ENCODE assay signal across 8 cellular contexts in genomic region chr5:170638454-170639220, GRCh38.
A peak's percentile ranks its signal among the peaks of the same experiment; 100 is the strongest.
DNase-seq lines count a peak whose midpoint lies in the region; ATAC-seq, FAIRE-seq and TF ChIP-seq lines count a peak whose summit lies in the region.

No MANE protein-coding gene starts in this region.

- no peaks in the 10 kb centered on the region for H3K9me2 ChIP-seq in OCI-LY1 (ENCODE audit: low read depth, low read length)

- no peak for TF ChIP-seq POLR2A in GM12892 (IDR thresholded peaks at IDR 0.05; ENCODE audit: low read depth, low read length)
- TF ChIP-seq POLR2A in tibial nerve (IDR thresholded peaks at IDR 0.05), result no peak

- no peak overlapping the region for H3K14ac ChIP-seq in neuronal stem cell (ENCODE audit: low read length)

- in situ Hi-C loops in ACHN (cut with HindIII; ENCODE audit: low pct_ligation_motif_present, low pct_unique_long_range_greater_than_20kb, low sequenced_read_pairs), result no loop called here

- H3K27ac Mint-ChIP-seq in activated T-cell treated with anti-CD3 and anti-CD28 coated beads, Interleukin-2, amount 50 U/mL, for 24 hours, result no peak overlapping the region

- H3K27me3 ChIP-seq in OCI-LY1 (ENCODE audit: insufficient read depth, low read length), result peaks cover 8% of the 10 kb centered on the region; the same call in 1 of the 2 replicates
- H3K27me3 ChIP-seq in neuronal stem cell (ENCODE audit: control insufficient read depth in 3 of 3, insufficient read depth in 3 of 3, low read depth in 1 of 3, low read length in 3 of 3), result no peaks in the 10 kb centered on the region
- H3K27me3 ChIP-seq in tibial nerve, result no peaks in the 10 kb centered on the region

- peaks cover 9% of the 10 kb centered on the region for H3K4me1 Mint-ChIP-seq in activated T-cell treated with anti-CD3 and anti-CD28 coated beads, Interleukin-2, amount 50 U/mL, for 24 hours (ENCODE audit: low read depth)

- no peaks in the 10 kb centered on the region for H3K79me2 ChIP-seq in OCI-LY1 (ENCODE audit: insufficient read depth, low read length)

- no peak overlapping the region for H2BK120ac ChIP-seq in neuronal stem cell (ENCODE audit: low read depth, low read length)

- H3F3A ChIP-seq in OCI-LY1 (ENCODE audit: insufficient read depth, low read length), result no peaks in the 10 kb centered on the region

- H2AFZ ChIP-seq in OCI-LY1 (ENCODE audit: low read length) (no peak overlapping the region), neuronal stem cell (ENCODE audit: low read length) (no peak overlapping the region)

- no peak overlapping the region for H4K91ac ChIP-seq in neuronal stem cell (ENCODE audit: low read depth, low read length, poor library complexity)

- no peak overlapping the region for H4K8ac ChIP-seq in neuronal stem cell (ENCODE audit: low read depth, low read length)

- H3K18ac ChIP-seq in neuronal stem cell (ENCODE audit: low read length), result no peak overlapping the region

- H2BK12ac ChIP-seq in neuronal stem cell (ENCODE audit: low read length), result no peak overlapping the region

- peak; percentile 51 for FAIRE-seq in GM12892 (lab: Jason Lieb, UNC)

- ATAC-seq in HG03175 (IDR thresholded peaks at IDR 0.05; ENCODE audit: unreplicated experiment), result peak; percentile 67

- no peaks in the 10 kb centered on the region for H3K4me1 ChIP-seq in OCI-LY1 (ENCODE audit: insufficient read depth, low read length, severe bottlenecking)
- H3K4me1 ChIP-seq in neuronal stem cell (ENCODE audit: control insufficient read depth in 2 of 2, insufficient read depth in 1 of 2, low read depth in 1 of 2, low read length in 2 of 2), result peaks cover 5 to 7% of the 10 kb centered on the region in 2 donors
- H3K4me1 ChIP-seq in tibial nerve, result peaks cover 0 to 19% (median 12%) of the 10 kb centered on the region in 4 donors

- H3K4me3 ChIP-seq in OCI-LY1 (ENCODE audit: low read depth, low read length, poor library complexity, severe bottlenecking) (no peak overlapping the region), fibroblast of pulmonary artery (replicated peaks; ENCODE audit: low read depth, low read length) (no peak overlapping the region), neuronal stem cell (ENCODE audit: low read length in 2 of 2) (no peak overlapping the region), tibial nerve (no peak overlapping the region)

- H3K4me2 ChIP-seq in OCI-LY1 (ENCODE audit: low read length), result no peak overlapping the region
- no peak overlapping the region for H3K4me2 ChIP-seq in neuronal stem cell (ENCODE audit: insufficient read depth, low read length, poor library complexity, severe bottlenecking)

- H3K9me3 Mint-ChIP-seq in activated T-cell treated with anti-CD3 and anti-CD28 coated beads, Interleukin-2, amount 50 U/mL, for 24 hours, result no peaks in the 10 kb centered on the region

- H3K27ac ChIP-seq in OCI-LY1 (ENCODE audit: low read depth, low read length, poor library complexity, severe bottlenecking) (no peak overlapping the region), neuronal stem cell (replicated peaks; ENCODE audit: low read length) (no peak overlapping the region), tibial nerve (no peak overlapping the region)

- no CpG with 5 or more reads among the region's 15 CpGs for WGBS in neuronal stem cell (ENCODE audit: extremely low coverage in 2 of 2, insufficient read length in 2 of 2, insufficient replicate concordance in 1 of 2), 2 donors
- WGBS in tibial nerve, 2 donors, result 37 to 40% methylated on average over 15 of the region's 15 CpGs

- H3K9me3 ChIP-seq in OCI-LY1 (ENCODE audit: low read length) (no peaks in the 10 kb centered on the region), neuronal stem cell (replicated peaks in 1 of 2; ENCODE audit: control insufficient read depth in 2 of 2, insufficient read depth in 1 of 2, low read depth in 1 of 2, low read length in 2 of 2) (no peaks in the 10 kb centered on the region), tibial nerve (no peaks in the 10 kb centered on the region)

- H2BK15ac ChIP-seq in neuronal stem cell (ENCODE audit: low read length), result no peak overlapping the region

- no peaks in the 10 kb centered on the region for H3K36me3 ChIP-seq in OCI-LY1 (ENCODE audit: insufficient read depth, low read length)
- H3K36me3 ChIP-seq in neuronal stem cell (replicated peaks in 1 of 2; ENCODE audit: control insufficient read depth in 2 of 2, insufficient read depth in 2 of 2, low read length in 2 of 2), result no peaks in the 10 kb centered on the region
- H3K36me3 ChIP-seq in tibial nerve, result no peaks in the 10 kb centered on the region

- no peak overlapping the region for H3K23ac ChIP-seq in neuronal stem cell (ENCODE audit: low read depth, low read length, poor library complexity)

- H3K79me1 ChIP-seq in neuronal stem cell (ENCODE audit: low read depth, low read length), result no peaks in the 10 kb centered on the region

- no peak overlapping the region for H2BK5ac ChIP-seq in neuronal stem cell (ENCODE audit: low read length)

- no peak overlapping the region for H3K4me3 Mint-ChIP-seq in activated T-cell treated with anti-CD3 and anti-CD28 coated beads, Interleukin-2, amount 50 U/mL, for 24 hours

- TF ChIP-seq EP300 in tibial nerve (IDR thresholded peaks at IDR 0.05), result no peak

- H3K9ac ChIP-seq in OCI-LY1 (ENCODE audit: low read length), result no peak overlapping the region
- H3K9ac ChIP-seq in neuronal stem cell (ENCODE audit: low read depth, low read length, poor library complexity), result peak overlapping the region; percentile 54

- TF ChIP-seq CTCF in OCI-LY1 (IDR thresholded peaks at IDR 0.05; ENCODE audit: low read length) (peak; percentile 74), fibroblast of pulmonary artery (IDR thresholded peaks at IDR 0.05; ENCODE audit: low read length, missing control alignments) (peak; percentile 83), tibial nerve (IDR thresholded peaks at IDR 0.05) (peak; percentile 77 to 92 (median 84))

- no peaks in the 10 kb centered on the region for H4K20me1 ChIP-seq in OCI-LY1 (ENCODE audit: insufficient read depth, low read length)

- H2AK5ac ChIP-seq in neuronal stem cell (ENCODE audit: low read depth, low read length), result no peak overlapping the region

- no peak overlapping the region for H3K4ac ChIP-seq in neuronal stem cell (ENCODE audit: low read length)

- H3K27me3 Mint-ChIP-seq in activated T-cell treated with anti-CD3 and anti-CD28 coated beads, Interleukin-2, amount 50 U/mL, for 24 hours, result peaks cover 41% of the 10 kb centered on the region

- DNase-seq in ACHN (peak; percentile 58), GM12892 (ENCODE audit: insufficient read length) (peak; percentile 65), fibroblast of pulmonary artery (ENCODE audit: low read depth) (peak; percentile 54), neuronal stem cell (ENCODE audit: low spot score) (peak; percentile 74), tibial nerve (ENCODE audit: low spot score in 2 of 2) (peak; percentile 44 to 71)
- DNase-seq in activated T-cell treated with anti-CD3 and anti-CD28 coated beads, Interleukin-2, amount 50 U/mL, for 24 hours, result peak; percentile 77

- H3K36me3 Mint-ChIP-seq in activated T-cell treated with anti-CD3 and anti-CD28 coated beads, Interleukin-2, amount 50 U/mL, for 24 hours (ENCODE audit: low read depth), result no peaks in the 10 kb centered on the region
